ENCODE assay signal across 10 cellular contexts in genomic region chr3:66495633-66496032, GRCh38. TPM values are rescaled to one million over a fixed set of nuclear protein-coding genes. Genes with fewer than 3 reads are reported as not detected.
DNase-seq lines count a peak whose midpoint lies in the region; ATAC-seq, FAIRE-seq and TF ChIP-seq lines count a peak whose summit lies in the region.
"Had no signal": no experiment of that assay in that cellular context is flagged by ENCODE, and none has a peak within 500 bp of the region (broad histone marks: within the 10 kb centered on the region; RNA-seq: fewer than 3 reads in every experiment).

No MANE protein-coding gene starts in this region.

- H3K9me3 Mint-ChIP-seq in activated naive CD4-positive, alpha-beta T cell treated with anti-CD3 and anti-CD28 coated beads, Interleukin-2, amount 50 U/mL, for 24 hours = no peaks in the 10 kb centered on the region
- H3K9me3 Mint-ChIP-seq in activated T-helper 17 cell treated with anti-CD3 and anti-CD28 coated beads, Interleukin-2, amount 50 U/mL, for 72 hours = no peaks in the 10 kb centered on the region

- H3K27me3 Mint-ChIP-seq in activated naive CD4-positive, alpha-beta T cell treated with anti-CD3 and anti-CD28 coated beads, Interleukin-2, amount 50 U/mL, for 24 hours = no peaks in the 10 kb centered on the region
- no peaks in the 10 kb centered on the region for H3K27me3 Mint-ChIP-seq in activated T-helper 17 cell treated with anti-CD3 and anti-CD28 coated beads, Interleukin-2, amount 50 U/mL, for 72 hours

- H3K4me3 ChIP-seq in thoracic aorta = peak overlapping the region; percentile 41

- no peak for TF ChIP-seq CTCF in thoracic aorta (IDR thresholded peaks at IDR 0.05)

- H3K36me3 Mint-ChIP-seq in activated naive CD4-positive, alpha-beta T cell treated with anti-CD3 and anti-CD28 coated beads, Interleukin-2, amount 50 U/mL, for 24 hours = no peaks in the 10 kb centered on the region
- H3K36me3 Mint-ChIP-seq in activated T-helper 17 cell treated with anti-CD3 and anti-CD28 coated beads, Interleukin-2, amount 50 U/mL, for 72 hours (ENCODE audit: low read depth) = peaks cover 21% of the 10 kb centered on the region

- FAIRE-seq in HTR-8/SVneo (lab: Jason Lieb, UNC) = no peak

- DNase-seq in activated naive CD4-positive, alpha-beta T cell treated with anti-CD3 and anti-CD28 coated beads, Interleukin-2, amount 50 U/mL, for 16 hours = no peak
- no peak for DNase-seq in left colon
- no peak for DNase-seq in thoracic aorta (ENCODE audit: low spot score)
- no peak for DNase-seq in NCI-H1694 treated with DMSO at 0.1 percent for 48 hours (lab: John Stamatoyannopoulos, UW)
- no peak for DNase-seq in HTR-8/SVneo (ENCODE audit: insufficient read length, low spot score)
- DNase-seq: hippocampal formation had no signal

- no peak for ATAC-seq in activated T-helper 17 cell treated with anti-CD3 and anti-CD28 coated beads, Interleukin-2, amount 50 U/mL, for 72 hours (replicated peaks)
- peak; percentile 17 for ATAC-seq in left colon
- ATAC-seq in thoracic aorta (ENCODE audit: insufficient number of reproducible peaks, low FRiP score, low read depth) = no peak
- ATAC-seq in GM21423 (IDR thresholded peaks at IDR 0.05; ENCODE audit: unreplicated experiment) = no peak

- intact Hi-C loops in left colon (cut with DNase I, micrococcal nuclease) = loop anchor here in 1 of 2 donors (10.0 kb wide), 1 partner anchor 71 kb away; no protein-coding TSS in a partner anchor

- no peaks in the 10 kb centered on the region for H3K9me3 ChIP-seq in thoracic aorta

- H3K27me3 ChIP-seq in thoracic aorta (replicated peaks; ENCODE audit: insufficient read depth) = no peaks in the 10 kb centered on the region

- H3K27ac ChIP-seq in thoracic aorta = peak overlapping the region; percentile 86 to 94
- H3K27ac ChIP-seq: parathyroid adenoma had no signal

- peak overlapping the region; percentile 70 for H3K4me3 Mint-ChIP-seq in activated naive CD4-positive, alpha-beta T cell treated with anti-CD3 and anti-CD28 coated beads, Interleukin-2, amount 50 U/mL, for 24 hours
- H3K4me3 Mint-ChIP-seq in activated T-helper 17 cell treated with anti-CD3 and anti-CD28 coated beads, Interleukin-2, amount 50 U/mL, for 72 hours = peak overlapping the region; percentile 87

- peak overlapping the region; percentile 84 for H3K27ac Mint-ChIP-seq in activated naive CD4-positive, alpha-beta T cell treated with anti-CD3 and anti-CD28 coated beads, Interleukin-2, amount 50 U/mL, for 24 hours
- H3K27ac Mint-ChIP-seq in activated T-helper 17 cell treated with anti-CD3 and anti-CD28 coated beads, Interleukin-2, amount 50 U/mL, for 72 hours = peak overlapping the region; percentile 89

- peaks cover 88% of the 10 kb centered on the region for H3K4me1 Mint-ChIP-seq in activated naive CD4-positive, alpha-beta T cell treated with anti-CD3 and anti-CD28 coated beads, Interleukin-2, amount 50 U/mL, for 24 hours
- peaks cover 62% of the 10 kb centered on the region for H3K4me1 Mint-ChIP-seq in activated T-helper 17 cell treated with anti-CD3 and anti-CD28 coated beads, Interleukin-2, amount 50 U/mL, for 72 hours

- peaks cover 54 to 72% of the 10 kb centered on the region in 2 donors for H3K4me1 ChIP-seq in thoracic aorta (ENCODE audit: control insufficient read depth in 1 of 2, low read depth in 2 of 2)

- no peaks in the 10 kb centered on the region for H3K36me3 ChIP-seq in thoracic aorta

RNA-seq across cellular contexts. Expression of gene LRIG1, which starts 5.2 kb away (rescaled TPM):
- 10 to 100 TPM; 43.3 to 54.1 TPM for total RNA-seq in activated T-helper 17 cell treated with anti-CD3 and anti-CD28 coated beads, Interleukin-2, amount 50 U/mL, for 72 hours
- total RNA-seq in left colon = 10 to 100 TPM; 55.4 to 57.0 TPM
- total RNA-seq in thoracic aorta = 100 to 1,000 TPM; 121 to 131 TPM
